12 cellular contexts compared by ENCODE assay signal in the genomic region with DNA sequence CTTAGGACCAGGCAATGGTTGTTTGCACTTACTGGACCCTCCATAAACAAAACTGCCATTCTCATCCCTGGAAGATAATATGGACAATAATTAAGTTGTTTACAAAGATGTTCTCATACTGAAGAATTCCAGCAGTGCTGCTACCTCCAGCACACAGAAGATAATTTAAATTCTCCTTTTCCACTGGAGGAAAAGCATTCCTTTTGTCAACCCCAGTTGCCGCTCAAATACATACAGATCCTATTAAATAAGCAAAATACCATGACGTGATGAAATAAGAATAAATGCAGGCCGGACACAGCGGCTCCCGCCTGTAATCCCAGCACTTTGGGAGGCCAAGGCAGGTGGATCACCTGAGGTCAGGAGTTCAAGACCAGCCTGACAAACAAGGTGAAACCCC. TPM values are rescaled to one million over a fixed set of nuclear protein-coding genes. Genes with fewer than 3 reads are reported as not detected.
DNase-seq lines count a peak whose midpoint lies in the region; ATAC-seq and TF ChIP-seq lines count a peak whose summit lies in the region.
"Had no signal": no experiment of that assay in that cellular context is flagged by ENCODE, and none has a peak within 500 bp of the region (broad histone marks: within the 10 kb centered on the region; RNA-seq: fewer than 3 reads in every experiment).

No MANE protein-coding gene starts in this region.

- H3K4me2 ChIP-seq in Karpas-422 (ENCODE audit: low read depth, low read length, poor library complexity, severe bottlenecking) = peak overlapping the region; percentile 30
- no peak overlapping the region for H3K4me2 ChIP-seq in trophoblast cell (ENCODE audit: low read length)

- no peak for ATAC-seq in lung (ENCODE audit: insufficient read depth, low FRiP score)
- no peak for ATAC-seq in HG02571 (IDR thresholded peaks at IDR 0.05; ENCODE audit: unreplicated experiment)

- H2BK120ac ChIP-seq in trophoblast cell (ENCODE audit: insufficient read depth, low read length, poor library complexity) = no peak overlapping the region

- no peak overlapping the region for H3K18ac ChIP-seq in trophoblast cell (ENCODE audit: low read length)

- DNase-seq in Karpas-422 = no peak
- no peak for DNase-seq in MCF 10A (ENCODE audit: unreplicated experiment)
- no peak for DNase-seq in lung (ENCODE audit: low spot score)
- DNase-seq in suprapubic skin (ENCODE audit: low spot score in 2 of 2) = no peak
- no peak for DNase-seq in trophoblast cell
- DNase-seq in NCI-H2171 (lab: John Stamatoyannopoulos, UW) = no peak
- no peak for DNase-seq in SIG-M5 treated with dmso at 0.1 percent for 504 hours (lab: John Stamatoyannopoulos, UW; ENCODE audit: unreplicated experiment)
- DNase-seq: activated CD4-positive, alpha-beta T cell treated with anti-CD3 and anti-CD28 coated beads for 4 hours; effector memory CD4-positive, alpha-beta T cell; SHP77 treated with DMSO at 0.1 percent for 48 hours had no signal

- peaks cover 19% of the 10 kb centered on the region for H3K4me1 Mint-ChIP-seq in MCF 10A (ENCODE audit: insufficient read depth, unreplicated experiment)

- H3K27me3 ChIP-seq in Karpas-422 (ENCODE audit: low read length) = no peaks in the 10 kb centered on the region
- H3K27me3 ChIP-seq in lung (ENCODE audit: control insufficient read depth, insufficient read depth) = no peaks in the 10 kb centered on the region
- H3K27me3 ChIP-seq in suprapubic skin = no peaks in the 10 kb centered on the region
- H3K27me3 ChIP-seq in trophoblast cell (ENCODE audit: insufficient read depth, low read length) = no peaks in the 10 kb centered on the region
- H3K27me3 ChIP-seq: neutrophil had no signal

- H3K27ac Mint-ChIP-seq in MCF 10A (ENCODE audit: low read depth, unreplicated experiment) = peak overlapping the region; percentile 31

- no peaks in the 10 kb centered on the region for H3K9me3 Mint-ChIP-seq in MCF 10A (ENCODE audit: unreplicated experiment)

- no peak overlapping the region for H3K23ac ChIP-seq in trophoblast cell (ENCODE audit: low read length)

- CTCF ChIA-PET in MCF 10A (lab: Yijun Ruan, JAX) = interaction anchor here (1.3 kb wide), 1 partner anchor 256 kb away, joined by 4 read pairs; no protein-coding TSS in a partner anchor

- H3K4ac ChIP-seq in trophoblast cell (ENCODE audit: low read depth, low read length) = no peak overlapping the region

- no peak overlapping the region for H3K27ac ChIP-seq in Karpas-422 (ENCODE audit: low read length)
- H3K27ac ChIP-seq in lung (ENCODE audit: low read depth in 1 of 2, low read length in 1 of 2) = peak overlapping the region; percentile 81 to 88
- H3K27ac ChIP-seq in suprapubic skin = peak overlapping the region; percentile 9
- H3K27ac ChIP-seq in trophoblast cell (ENCODE audit: low read depth, low read length) = no peak overlapping the region
- H3K27ac ChIP-seq: neutrophil had no signal

- WGBS in lung, 2 donors = 85 to 86% methylated on average over 5 of the region's 5 CpGs
- 88% methylated on average over 5 of the region's 5 CpGs for WGBS in suprapubic skin
- no CpG with 5 or more reads among the region's 5 CpGs for WGBS in trophoblast cell (ENCODE audit: extremely low coverage, insufficient coverage, insufficient read length)

- H3K4me3 ChIP-seq in Karpas-422 (ENCODE audit: low read length) (no peak overlapping the region), lung (no peak overlapping the region), suprapubic skin (no peak overlapping the region), trophoblast cell (ENCODE audit: low read depth, low read length) (no peak overlapping the region)

- H3K36me3 Mint-ChIP-seq in MCF 10A (ENCODE audit: insufficient read depth, unreplicated experiment) = peaks cover 2% of the 10 kb centered on the region

- H4K12ac ChIP-seq in trophoblast cell (ENCODE audit: low read depth, low read length) = no peak overlapping the region

- POLR2A ChIA-PET in MCF 10A (lab: Yijun Ruan, JAX) = interaction anchor here (0.9 kb wide), 1 partner anchor 11 kb away, joined by 3 read pairs; no protein-coding TSS in a partner anchor

- TF ChIP-seq POLR2A in suprapubic skin (IDR thresholded peaks at IDR 0.05) = no peak

- H3K4me1 ChIP-seq in Karpas-422 (ENCODE audit: low read length) (peaks cover 42% of the 10 kb centered on the region), lung (ENCODE audit: control insufficient read depth in 2 of 2, insufficient read depth in 2 of 2, low read length in 2 of 2) (peaks cover 4 to 15% of the 10 kb centered on the region in 2 donors), suprapubic skin (peaks cover 17% of the 10 kb centered on the region), trophoblast cell (ENCODE audit: control insufficient read depth in 1 of 2, insufficient read depth in 2 of 2, low read length in 2 of 2) (peaks cover 2 to 5% of the 10 kb centered on the region in 2 experiments)

- H4K20me1 ChIP-seq in Karpas-422 (ENCODE audit: insufficient read depth, low read depth, low read length) = no peaks in the 10 kb centered on the region

- H4K8ac ChIP-seq in trophoblast cell (ENCODE audit: low read depth, low read length) = no peak overlapping the region

- H2AK5ac ChIP-seq in trophoblast cell (ENCODE audit: low read length) = no peak overlapping the region

- H3K9me3 ChIP-seq in Karpas-422 (ENCODE audit: low read length) = no peaks in the 10 kb centered on the region
- H3K9me3 ChIP-seq in lung (ENCODE audit: control insufficient read depth in 2 of 2, insufficient read depth in 1 of 2, low read length in 1 of 2) = no peaks in the 10 kb centered on the region
- H3K9me3 ChIP-seq in suprapubic skin = no peaks in the 10 kb centered on the region
- no peaks in the 10 kb centered on the region for H3K9me3 ChIP-seq in trophoblast cell (ENCODE audit: insufficient read depth, low read depth, low read length)
- H3K9me3 ChIP-seq: neutrophil had no signal

- no peak overlapping the region for H4K91ac ChIP-seq in trophoblast cell (ENCODE audit: low read depth, low read length)

- H3K9me2 ChIP-seq in Karpas-422 (replicated peaks; ENCODE audit: insufficient read depth, low read length) = no peaks in the 10 kb centered on the region

- no peak overlapping the region for H2BK12ac ChIP-seq in trophoblast cell (ENCODE audit: low read length)

- H3K14ac ChIP-seq in trophoblast cell (ENCODE audit: low read length) = no peak overlapping the region

- intact Hi-C loops in MCF 10A (cut with micrococcal nuclease) = no loop called here

- H3K79me2 ChIP-seq in Karpas-422 (ENCODE audit: low read length) (no peaks in the 10 kb centered on the region), trophoblast cell (ENCODE audit: control insufficient read depth, insufficient read depth, low read length, poor library complexity) (no peaks in the 10 kb centered on the region)

- no peak for TF ChIP-seq EP300 in suprapubic skin (IDR thresholded peaks at IDR 0.05)

- no peaks in the 10 kb centered on the region for H3K27me3 Mint-ChIP-seq in MCF 10A (ENCODE audit: insufficient read depth, unreplicated experiment)

- no peaks in the 10 kb centered on the region for H3K36me3 ChIP-seq in Karpas-422 (ENCODE audit: insufficient read depth, low read length)
- H3K36me3 ChIP-seq in lung (ENCODE audit: control insufficient read depth in 2 of 2, insufficient read depth in 2 of 2, low read length in 2 of 2) = peaks cover 0 to 12% of the 10 kb centered on the region in 2 donors
- peaks cover 8% of the 10 kb centered on the region for H3K36me3 ChIP-seq in suprapubic skin
- no peaks in the 10 kb centered on the region for H3K36me3 ChIP-seq in trophoblast cell (ENCODE audit: control insufficient read depth in 1 of 2, insufficient read depth in 2 of 2, low read length in 2 of 2)
- H3K36me3 ChIP-seq: neutrophil had no signal

- H2AFZ ChIP-seq in Karpas-422 (ENCODE audit: low read length) (peak overlapping the region; percentile 23; the same call in 1 of the 2 replicates), trophoblast cell (ENCODE audit: insufficient read depth, low read length, poor library complexity) (no peak overlapping the region)

- no peak overlapping the region for H3K4me3 Mint-ChIP-seq in MCF 10A (ENCODE audit: unreplicated experiment)

- H3K9ac ChIP-seq in Karpas-422 (ENCODE audit: low read length) (no peak overlapping the region), trophoblast cell (ENCODE audit: low read length) (no peak overlapping the region)

- no peak for TF ChIP-seq CTCF in MCF 10A (IDR thresholded peaks at IDR 0.05; ENCODE audit: unreplicated experiment)
- no peak for TF ChIP-seq CTCF in lung (IDR thresholded peaks at IDR 0.05; ENCODE audit: control extremely low read depth, extremely low read depth)
- TF ChIP-seq CTCF in suprapubic skin (IDR thresholded peaks at IDR 0.05) = no peak

- no TSS peak for BruUV-seq in MCF 10A (replicated peaks; lab: Mats Ljungman, UMichigan)

- no peaks in the 10 kb centered on the region for H3K79me1 ChIP-seq in trophoblast cell (ENCODE audit: low read length)

- no peak overlapping the region for H2BK5ac ChIP-seq in trophoblast cell (ENCODE audit: low read depth, low read length, poor library complexity)

RNA-seq across cellular contexts. Expression of a gene that starts 54.5 kb away (rescaled TPM):
- not detected in 2 replicates for total RNA-seq in Karpas-422 (2014; rRNA removed; shearing (Covaris generic); ENCODE audit: low replicate concordance)
- not detected in 2 replicates for total RNA-seq in MCF 10A (2022)
- 10 to 100 TPM in 1 of 2 donors, 1 to 10 TPM in 1; 5.6 to 18.1 TPM for total RNA-seq in lung
- 1 to 10 TPM in 1 of 2 donors, under 1 TPM in 1; 0.85 to 1.6 TPM for polyA plus RNA-seq in lung
- total RNA-seq in suprapubic skin = 1 to 10 TPM in 3 of 4 donors, under 1 TPM in 1; 0.42 to 9.0 (median 3.1) TPM
- 0.03 and 0.07 TPM in 2 replicates for polyA plus RNA-seq in trophoblast cell (2013)

Comparison
In these comparisons a context has a peak if more than half of its experiments do, and no peak if none do; other contexts are left out.
1. H3K27ac ChIP-seq: peak in lung (2 of 2) and suprapubic skin (single experiment); none in Karpas-422 (single experiment) and trophoblast cell (single experiment).